Comparison of ENCODE assay signal across 8 cellular contexts in genomic region chr14:37171678-37172023, GRCh38. TPM values are rescaled to one million over a fixed set of nuclear protein-coding genes. Genes with fewer than 3 reads are reported as not detected.
A peak's percentile ranks its signal among the peaks of the same experiment; 100 is the strongest.
DNase-seq lines count a peak whose midpoint lies in the region; ATAC-seq, FAIRE-seq and TF ChIP-seq lines count a peak whose summit lies in the region.

No MANE protein-coding gene starts in this region.

- no peaks in the 10 kb centered on the region for H4K20me1 ChIP-seq in H1 (replicated peaks in 1 of 2; ENCODE audit: control insufficient read depth in 1 of 2, insufficient read depth in 2 of 2, low read length in 2 of 2)

- no peak overlapping the region for H3K23ac ChIP-seq in H1 (ENCODE audit: insufficient read length)

- H2AK5ac ChIP-seq in H1 (ENCODE audit: low read depth, low read length): no peak overlapping the region

- no peak overlapping the region; the same call in 1 of the 2 replicates for H3K18ac ChIP-seq in H1 (ENCODE audit: extremely low read depth, low read length)

- H4K5ac ChIP-seq in H1 (ENCODE audit: insufficient read length, low read depth, low read length): no peak overlapping the region

- ATAC-seq in GM19452 (IDR thresholded peaks at IDR 0.05; ENCODE audit: unreplicated experiment) (no peak), HG02973 (IDR thresholded peaks at IDR 0.05; ENCODE audit: unreplicated experiment) (no peak)

- peak overlapping the region; percentile 98; the same call in 1 of the 2 replicates for H4K8ac ChIP-seq in H1 (ENCODE audit: extremely low read depth, insufficient read depth, low read length)

- H3K14ac ChIP-seq in H1 (ENCODE audit: insufficient read length): no peak overlapping the region

- peak overlapping the region; percentile 85 to 96 (median 92) for H3K9ac ChIP-seq in H1 (replicated peaks in 1 of 4; ENCODE audit: extremely low read depth in 1 of 4, low read depth in 3 of 4, low read length in 3 of 4)

- H2BK12ac ChIP-seq in H1 (ENCODE audit: low read depth, low read length): no peak overlapping the region

- no peaks in the 10 kb centered on the region for H3K27me3 ChIP-seq in H1 (replicated peaks in 1 of 4; ENCODE audit: control insufficient read depth in 3 of 4, extremely low read depth in 1 of 4, insufficient read depth in 3 of 4, low read length in 3 of 4)
- no peaks in the 10 kb centered on the region for H3K27me3 ChIP-seq in suprapubic skin

- no peaks in the 10 kb centered on the region for H3K9me3 ChIP-seq in H1 (ENCODE audit: insufficient read depth in 2 of 2, low read depth in 1 of 2, low read length in 1 of 2)
- no peaks in the 10 kb centered on the region for H3K9me3 ChIP-seq in suprapubic skin

- peak overlapping the region; percentile 79 to 90 for H3K4me2 ChIP-seq in H1 (ENCODE audit: insufficient read depth in 1 of 2, low read depth in 2 of 2, low read length in 2 of 2)

- H3K4me1 ChIP-seq in H1 (replicated peaks in 1 of 4; ENCODE audit: control insufficient read depth in 3 of 4, insufficient read depth in 4 of 4, low read length in 3 of 4) (peaks cover 4 to 21% (median 13%) of the 10 kb centered on the region in 4 experiments; a peak in 5 of 7 replicates), suprapubic skin (peaks cover 15% of the 10 kb centered on the region)

- POLR2A ChIA-PET in H1 (lab: Charles Lee; ENCODE audit: partially characterized antibody): interaction anchor here (0.9 to 1.8 kb wide), 9 partner anchors 9 to 65 kb away, joined by 3 to 15 read pairs (median 5); partner anchors contain the start of gene MIPOL1

- H2BK15ac ChIP-seq in H1 (ENCODE audit: low read length): no peak overlapping the region

- peak; percentile 60 for FAIRE-seq in H1 (lab: Jason Lieb, UNC)

- no peaks in the 10 kb centered on the region for H3K79me1 ChIP-seq in H1 (ENCODE audit: low read depth, low read length)

- H3K27ac ChIP-seq in H1 (ENCODE audit: low read depth, low read length): peak overlapping the region; percentile 88
- H3K27ac ChIP-seq in suprapubic skin: peak overlapping the region; percentile 66

- TF ChIP-seq EP300 in H1 (IDR thresholded peaks at IDR 0.05; ENCODE audit: borderline replicate concordance in 1 of 2, low read depth in 2 of 2, low read length in 2 of 2): no peak
- TF ChIP-seq EP300 in suprapubic skin (IDR thresholded peaks at IDR 0.05): no peak

- TF ChIP-seq CTCF in LNCaP clone FGC (IDR thresholded peaks at IDR 0.05; ENCODE audit: control insufficient read depth, extremely low read depth, insufficient read depth) (no peak), H1 (IDR thresholded peaks at IDR 0.05; ENCODE audit: control extremely low read depth in 1 of 3, insufficient read depth in 1 of 3, low read depth in 1 of 3, low read length in 3 of 3) (no peak), lower leg skin (IDR thresholded peaks at IDR 0.05) (no peak), suprapubic skin (IDR thresholded peaks at IDR 0.05) (no peak)

- peak overlapping the region; percentile 21 for H3K56ac ChIP-seq in H1 (replicated peaks; ENCODE audit: insufficient read length, low read depth, low read length)

- peaks cover 0 to 5% of the 10 kb centered on the region in 2 experiments; a peak in 2 of 4 replicates for H3K79me2 ChIP-seq in H1 (ENCODE audit: control insufficient read depth in 1 of 2, insufficient read depth in 2 of 2, low read length in 2 of 2)

- no peak overlapping the region for H2BK20ac ChIP-seq in H1 (ENCODE audit: low read length)

- peak overlapping the region; percentile 47 for H2BK120ac ChIP-seq in H1 (replicated peaks; ENCODE audit: low read depth, low read length)

- CTCF ChIA-PET in H1 (lab: Charles Lee; ENCODE audit: partially characterized antibody): interaction anchor here (0.6 to 1.6 kb wide), 4 partner anchors 22 to 230 kb away, joined by 3 to 5 read pairs (median 3); no protein-coding TSS in a partner anchor

- H3K4ac ChIP-seq in H1 (replicated peaks; ENCODE audit: insufficient read length, low read depth, low read length): no peak overlapping the region

- WGBS in H1 (ENCODE audit: extremely low coverage in 1 of 2, insufficient coverage in 1 of 2, insufficient read length in 1 of 2, insufficient replicate concordance in 2 of 2, low coverage in 1 of 2, low lambda C conversion rate in 2 of 2, missing lambda C conversion rate in 1 of 2), 2 experiments: 2% methylated on average over 6 of the region's 6 CpGs; no CpG with 5 or more reads in 1 of the 2 experiments
- 2 to 4% methylated on average over 6 of the region's 6 CpGs for WGBS in lower leg skin, 2 donors
- WGBS in suprapubic skin: under 1% methylated on average over 6 of the region's 6 CpGs

- TF ChIP-seq RAD21 in H1 (IDR thresholded peaks at IDR 0.05 in 1 of 2, conservative IDR thresholded peaks at IDR 0.05 in 1 of 2; ENCODE audit: low read depth in 2 of 2, low read length in 2 of 2): 0 out of 4 replicates have a peak, but pooled peaks of 1 of the 2 experiments have one; percentile 7

- DNase-seq in LNCaP clone FGC (ENCODE audit: low read depth) (no peak), H1 (ENCODE audit: low read depth in 1 of 2, low spot score in 2 of 2) (no peak), lower leg skin (ENCODE audit: low spot score in 2 of 2) (no peak), suprapubic skin (ENCODE audit: low spot score in 2 of 2) (no peak), D341Med (ENCODE audit: low spot score) (no peak), GM19238 (ENCODE audit: insufficient read length, low spot score) (no peak)

- H3K23me2 ChIP-seq in H1 (ENCODE audit: low read depth, low read length): peaks cover 3% of the 10 kb centered on the region

- intact Hi-C loops in lower leg skin (cut with DNase I; ENCODE audit: low total_unique reads): no loop called here

- TF ChIP-seq POLR2A in H1 (IDR thresholded peaks at IDR 0.05; ENCODE audit: control extremely low read depth in 1 of 2, low read depth in 2 of 2, low read length in 2 of 2): no peak
- no peak for TF ChIP-seq POLR2A in lower leg skin (IDR thresholded peaks at IDR 0.05)
- no peak for TF ChIP-seq POLR2A in suprapubic skin (IDR thresholded peaks at IDR 0.05)

- H2AFZ ChIP-seq in H1 (ENCODE audit: low read length): peak overlapping the region; percentile 60

- H4K91ac ChIP-seq in H1 (replicated peaks; ENCODE audit: insufficient read length, low read length): peak overlapping the region; percentile 34

- H2BK5ac ChIP-seq in H1 (ENCODE audit: low read depth, low read length): no peak overlapping the region

- H3K36me3 ChIP-seq in H1 (ENCODE audit: control insufficient read depth in 2 of 4, insufficient read depth in 4 of 4, low read length in 3 of 4) (no peaks in the 10 kb centered on the region), suprapubic skin (no peaks in the 10 kb centered on the region)

- H3K4me3 ChIP-seq in LNCaP clone FGC (ENCODE audit: low read depth, low read length): peak overlapping the region; percentile 86
- H3K4me3 ChIP-seq in H1 (ENCODE audit: extremely low read depth in 1 of 4, insufficient read depth in 2 of 4, low read depth in 3 of 4, low read length in 4 of 4): peak overlapping the region; percentile 79 to 89 (median 84)
- H3K4me3 ChIP-seq in lower leg skin (ENCODE audit: low read depth, poor library complexity, severe bottlenecking): peak overlapping the region; percentile 56
- H3K4me3 ChIP-seq in suprapubic skin: peak overlapping the region; percentile 63

TF ChIP-seq in H1, 55 proteins besides CTCF, POLR2A, EP300 and RAD21:
- TF ChIP-seq GTF2F1 (IDR thresholded peaks at IDR 0.05; ENCODE audit: borderline replicate concordance, low read depth, low read length): no peak
- no peak for TF ChIP-seq NANOG (IDR thresholded peaks at IDR 0.05; ENCODE audit: insufficient read depth, low read depth, low read length, poor library complexity, severe bottlenecking)
- TF ChIP-seq, protein P1, sequence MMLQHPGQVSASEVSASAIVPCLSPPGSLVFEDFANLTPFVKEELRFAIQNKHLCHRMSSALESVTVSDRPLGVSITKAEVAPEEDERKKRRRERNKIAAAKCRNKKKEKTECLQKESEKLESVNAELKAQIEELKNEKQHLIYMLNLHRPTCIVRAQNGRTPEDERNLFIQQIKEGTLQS (IDR thresholded peaks at IDR 0.05; ENCODE audit: insufficient read depth, low read depth, low read length): no peak
- TF ChIP-seq, protein P2, sequence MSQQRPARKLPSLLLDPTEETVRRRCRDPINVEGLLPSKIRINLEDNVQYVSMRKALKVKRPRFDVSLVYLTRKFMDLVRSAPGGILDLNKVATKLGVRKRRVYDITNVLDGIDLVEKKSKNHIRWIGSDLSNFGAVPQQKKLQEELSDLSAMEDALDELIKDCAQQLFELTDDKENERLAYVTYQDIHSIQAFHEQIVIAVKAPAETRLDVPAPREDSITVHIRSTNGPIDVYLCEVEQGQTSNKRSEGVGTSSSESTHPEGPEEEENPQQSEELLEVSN (IDR thresholded peaks at IDR 0.05): no peak

RNA-seq across cellular contexts. Expression of gene SLC25A21, which starts 0.8 kb away (rescaled TPM):
- 6.9 and 8.7 TPM in 2 replicates for total RNA-seq in H1 (2021; fragmentation: NEBNext Ultra II Directional; extraction: Animal tissue kit (Norgen Biotek cat#: 25700))
- 1.9 and 15.7 TPM in 2 replicates for polyA plus RNA-seq in H1 (2011; rRNA removed)
- 4.0 TPM for polyA plus RNA-seq in H1 (2011; cell fraction: cytosol; rRNA removed)
- polyA plus RNA-seq in H1 (2011; cell fraction: nucleus; rRNA removed): 5.0 TPM
- 7.2 to 10.4 TPM (median 8.7 TPM) in 4 replicates for polyA plus RNA-seq in H1 (2012, experiment 1 of 2)
- 1.1 TPM for polyA plus RNA-seq in H1 (2012, experiment 2 of 2)
- polyA plus RNA-seq in H1 (2013, experiment 1 of 2): 3.3 TPM
- 3.1 TPM for polyA plus RNA-seq in H1 (2013, experiment 2 of 2)
- 6.5 and 6.6 TPM in 2 replicates for polyA minus RNA-seq in H1 (2011; rRNA and poly(A)+ RNA removed)
- polyA minus RNA-seq in H1 (2011; cell fraction: cytosol; rRNA and poly(A)+ RNA removed): 2.9 TPM
- 15.9 TPM for polyA minus RNA-seq in H1 (2011; cell fraction: nucleus; rRNA and poly(A)+ RNA removed)
- under 1 TPM in 2 of 4 donors, not detected in 2; 0.08 to 0.29 TPM for total RNA-seq in lower leg skin
- 1 to 10 TPM in 1 of 4 donors, not detected in 3; 2.0 TPM for total RNA-seq in suprapubic skin

RNA-seq across cellular contexts. Expression of gene MIPOL1, which starts 26.1 kb away (rescaled TPM):
- total RNA-seq in H1 (2021; fragmentation: NEBNext Ultra II Directional; extraction: Animal tissue kit (Norgen Biotek cat#: 25700)): 18.6 and 23.9 TPM in 2 replicates
- polyA plus RNA-seq in H1 (2011; rRNA removed): 1.3 and 2.8 TPM in 2 replicates
- polyA plus RNA-seq in H1 (2011; cell fraction: cytosol; rRNA removed): 4.0 TPM
- 4.4 TPM for polyA plus RNA-seq in H1 (2011; cell fraction: nucleus; rRNA removed)
- 5.9 to 11.9 TPM (median 7.1 TPM) in 4 replicates for polyA plus RNA-seq in H1 (2012, experiment 1 of 2)
- 1.3 TPM for polyA plus RNA-seq in H1 (2012, experiment 2 of 2)
- 11.9 TPM for polyA plus RNA-seq in H1 (2013, experiment 1 of 2)
- 13.1 TPM for polyA plus RNA-seq in H1 (2013, experiment 2 of 2)
- 12.2 and 19.1 TPM in 2 replicates for polyA minus RNA-seq in H1 (2011; rRNA and poly(A)+ RNA removed)
- 17.6 TPM for polyA minus RNA-seq in H1 (2011; cell fraction: cytosol; rRNA and poly(A)+ RNA removed)
- polyA minus RNA-seq in H1 (2011; cell fraction: nucleus; rRNA and poly(A)+ RNA removed): 71.4 TPM
- total RNA-seq in lower leg skin: 1 to 10 TPM; 3.6 to 6.9 (median 5.9) TPM
- total RNA-seq in suprapubic skin: 10 to 100 TPM in 2 of 4 donors, 1 to 10 TPM in 2; 3.5 to 12.7 (median 7.6) TPM
